1 cellular context compared by ENCODE assay signal in genomic region chr5:141638771-141639170, GRCh38.
TF ChIP-seq lines count a peak whose summit lies in the region.

No MANE protein-coding gene starts in this region.

TF ChIP-seq in WTC11, 78 proteins besides CTCF, POLR2A, EP300 and RAD21 (continued from another document):
- TF ChIP-seq CREM (CRISPR knock-in tag; IDR thresholded peaks at IDR 0.05) (no peak), PREB (CRISPR knock-in tag; IDR thresholded peaks at IDR 0.05; ENCODE audit: borderline replicate concordance) (no peak), SMAD3 (CRISPR knock-in tag; IDR thresholded peaks at IDR 0.05; ENCODE audit: borderline replicate concordance) (no peak), NR2C2 (CRISPR knock-in tag; IDR thresholded peaks at IDR 0.05) (no peak), ERG (CRISPR knock-in tag; IDR thresholded peaks at IDR 0.05) (no peak), ZNF138 (CRISPR knock-in tag; conservative IDR thresholded peaks at IDR 0.05) (no peak), ZNF281 (CRISPR knock-in tag; IDR thresholded peaks at IDR 0.05) (no peak), PRRX2 (CRISPR knock-in tag; IDR thresholded peaks at IDR 0.05) (no peak), USF2 (CRISPR knock-in tag; IDR thresholded peaks at IDR 0.05) (no peak), KAT7 (CRISPR knock-in tag; IDR thresholded peaks at IDR 0.05; ENCODE audit: borderline replicate concordance) (no peak), ZNF423 (CRISPR knock-in tag; IDR thresholded peaks at IDR 0.05) (no peak)
